Comparison of ENCODE assay signal across 24 cellular contexts in the genomic region with DNA sequence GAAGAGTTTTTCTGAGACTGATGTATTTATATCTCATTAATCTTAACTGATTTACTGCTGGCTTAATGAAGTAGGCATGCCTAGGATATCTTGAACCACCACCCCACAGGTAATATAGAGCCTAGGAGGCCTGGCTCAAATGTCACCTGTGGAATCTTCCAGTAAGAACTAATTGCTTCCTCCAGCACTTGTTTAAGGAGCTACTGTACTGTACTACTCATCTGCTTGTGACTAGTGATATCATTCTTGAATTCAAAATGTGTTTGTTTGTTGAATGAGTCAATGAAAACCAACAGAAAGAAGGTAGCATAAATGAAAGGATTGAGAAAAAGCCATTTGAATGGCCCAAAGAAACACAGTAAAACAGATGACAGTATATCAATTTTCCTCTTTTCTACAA. TPM values are rescaled to one million over a fixed set of nuclear protein-coding genes. Genes with fewer than 3 reads are reported as not detected.
DNase-seq lines count a peak whose midpoint lies in the region; ATAC-seq, FAIRE-seq and TF ChIP-seq lines count a peak whose summit lies in the region.
"Had no signal": no experiment of that assay in that cellular context is flagged by ENCODE, and none has a peak within 500 bp of the region (broad histone marks: within the 10 kb centered on the region; RNA-seq: fewer than 3 reads in every experiment).

No MANE protein-coding gene starts in this region.

- peak; percentile 63 to 85 for ATAC-seq in A549
- peak; percentile 21 for ATAC-seq in foreskin keratinocyte
- no peak for ATAC-seq in HG03095 (IDR thresholded peaks at IDR 0.05; ENCODE audit: unreplicated experiment)
- no peak for ATAC-seq in HG03571 (IDR thresholded peaks at IDR 0.05; ENCODE audit: unreplicated experiment)
- ATAC-seq: K562, sciatic nerve had no signal

- peak in 1 of 2 experiments; percentile 30 for DNase-seq in A549 (ENCODE audit: low read depth in 1 of 2, low spot score in 1 of 2)
- DNase-seq in EL: peak; percentile 16
- peak in 1 of 2 donors; percentile 32 for DNase-seq in foreskin keratinocyte
- no peak for DNase-seq in NCI-H1694 treated with DMSO at 0.1 percent for 48 hours (lab: John Stamatoyannopoulos, UW)
- DNase-seq in testis: no peak
- DNase-seq: activated B cell treated with CpG ODN at 0.5 μM for 24 hours; activated CD8-positive, alpha-beta memory T cell treated with anti-CD3 and anti-CD28 coated beads, Interleukin-2, amount 10 ng/mL, durations not matched to agents 7 days and 5 days; activated gamma-delta T cell treated with Interleukin-2 at 50 U/mL for 16 hours; colonic mucosa; H9; MV-4-11; NCI-H2107; NCI-H524; nucleus accumbens; Right ventricle myocardium superior; stimulated activated CD4-positive, alpha-beta T cell treated with anti-CD3 and anti-CD28 coated beads, Interleukin-1b, Interleukin-23, amount 100 ng/mL, for 48 hours; substantia nigra had no signal

- TF ChIP-seq POLR2A in A549 (IDR thresholded peaks at IDR 0.05; ENCODE audit: low read length): no peak
- TF ChIP-seq POLR2A in testis (IDR thresholded peaks at IDR 0.05): no peak

- H3K4me3 ChIP-seq in A549 (no peak overlapping the region), testis (no peak overlapping the region)
- H3K4me3 ChIP-seq: colonic mucosa, K562, vagina had no signal

- no peak for TF ChIP-seq EP300 in A549 (IDR thresholded peaks at IDR 0.05)

- POLR2A ChIA-PET in A549 (lab: Yijun Ruan, JAX): no interaction called here

- H3K36me3 ChIP-seq in testis (ENCODE audit: low read depth, missing control alignments): no peaks in the 10 kb centered on the region
- H3K36me3 ChIP-seq: colonic mucosa had no signal

- peak overlapping the region; percentile 15; the same call in 2 of the 3 replicates for H3K4me2 ChIP-seq in A549

- CTCF ChIA-PET in A549 (lab: Yijun Ruan, JAX): interaction anchor here (0.7 to 2.1 kb wide), 4 partner anchors 19 to 834 kb away, joined by 3 to 11 read pairs (median 4); no protein-coding TSS in a partner anchor

- TF ChIP-seq RAD21 in A549 (conservative IDR thresholded peaks at IDR 0.05 in 1 of 2, IDR thresholded peaks at IDR 0.05 in 1 of 2): no peak

- H3K4me1 ChIP-seq in A549 (peaks cover 23% of the 10 kb centered on the region), foreskin keratinocyte (no peaks in the 10 kb centered on the region), testis (no peaks in the 10 kb centered on the region)
- H3K4me1 ChIP-seq: colonic mucosa, vagina had no signal

- H3K9me3 ChIP-seq in A549: no peaks in the 10 kb centered on the region
- H3K9me3 ChIP-seq in testis: no peaks in the 10 kb centered on the region
- H3K9me3 ChIP-seq: colonic mucosa, vagina had no signal

- H3K27ac ChIP-seq in A549: peak overlapping the region; percentile 5 to 52; a peak in 4 of 6 replicates
- peak overlapping the region; percentile 64; the same call in 1 of the 2 replicates for H3K27ac ChIP-seq in VCaP
- no peak overlapping the region for H3K27ac ChIP-seq in foreskin keratinocyte
- H3K27ac ChIP-seq in testis: no peak overlapping the region
- H3K27ac ChIP-seq: colonic mucosa, vagina had no signal

- H3K27me3 ChIP-seq in foreskin keratinocyte: no peaks in the 10 kb centered on the region
- H3K27me3 ChIP-seq in testis: no peaks in the 10 kb centered on the region
- H3K27me3 ChIP-seq: colonic mucosa, vagina had no signal

- FAIRE-seq in A549 (lab: Jason Lieb, UNC): peak; percentile 59
- FAIRE-seq: K562 had no signal

- intact Hi-C loops in testis (cut with DNase I; ENCODE audit: low total_unique reads): no loop called here

- TF ChIP-seq CTCF in A549 (IDR thresholded peaks at IDR 0.05): no peak
- TF ChIP-seq CTCF in VCaP (conservative IDR thresholded peaks at IDR 0.05): no peak
- no peak for TF ChIP-seq CTCF in foreskin keratinocyte (conservative IDR thresholded peaks at IDR 0.05)
- TF ChIP-seq CTCF in testis (IDR thresholded peaks at IDR 0.05): no peak

TF ChIP-seq in A549, 52 proteins besides CTCF, POLR2A, EP300 and RAD21:
- TF ChIP-seq NPAS2 (CRISPR knock-in tag; IDR thresholded peaks at IDR 0.05; ENCODE audit: borderline replicate concordance) (no peak), GATA3 (IDR thresholded peaks at IDR 0.05; ENCODE audit: borderline replicate concordance) (no peak), JUNB (IDR thresholded peaks at IDR 0.05) (peak; percentile 29; the same call in 1 of the 2 replicates), EHF (CRISPR knock-in tag; IDR thresholded peaks at IDR 0.05) (no peak), FOSL2 (IDR thresholded peaks at IDR 0.05) (no peak; the same call in 1 of the 2 replicates), FOSL2 (CRISPR knock-in tag; IDR thresholded peaks at IDR 0.05) (peak; percentile 36; the same call in 1 of the 2 replicates)

RNA-seq across cellular contexts. Expression of gene SLIT1, which starts 43.6 kb away (rescaled TPM):
- polyA plus RNA-seq in A549 (2011; rRNA removed) (0.09 and 0.12 TPM in 2 replicates), A549 (2017; fragmentation: RNase III; extraction: RNeasy Plus Mini Kit Qiagen cat#74134 plus additional on column Dnase treatment) (0.03 to 0.07 TPM (median 0.05 TPM) in 3 replicates), foreskin keratinocyte (0.02 TPM in 1 of 2 replicates, not detected in the other), testis (ENCODE audit: insufficient read depth, low read depth, low replicate concordance) (4.6 TPM)
- polyA plus RNA-seq in A549 (2012; cell fraction: cytosol; rRNA removed): 0.03 and 0.06 TPM in 2 replicates
- 0.23 and 0.28 TPM in 2 replicates for polyA plus RNA-seq in A549 (2012; cell fraction: nucleus; rRNA removed)
- 0.34 and 0.41 TPM in 2 replicates for polyA minus RNA-seq in A549 (2011; rRNA and poly(A)+ RNA removed)
- total RNA-seq in foreskin keratinocyte (not detected in 2 replicates), testis (1 to 10 TPM; 1.9 to 2.5 TPM)
- total RNA-seq: lower leg skin had no signal

Comparison
In these comparisons a context has a peak if more than half of its experiments do, and no peak if none do; other contexts are left out.
1. ATAC-seq: peak in A549 (2 of 2) and foreskin keratinocyte (single experiment); none in HG03095 (single experiment) and HG03571 (single experiment).
2. H3K27ac ChIP-seq: peak in A549 (2 of 2) and VCaP (single experiment); none in foreskin keratinocyte (single experiment) and testis (0 of 2).